8 cellular contexts compared by ENCODE assay signal in genomic region chr3:179071161-179071568, GRCh38. TPM values are rescaled to one million over a fixed set of nuclear protein-coding genes. Genes with fewer than 3 reads are reported as not detected.
DNase-seq lines count a peak whose midpoint lies in the region; ATAC-seq, FAIRE-seq and TF ChIP-seq lines count a peak whose summit lies in the region.

No MANE protein-coding gene starts in this region.

- peaks cover 20% of the 10 kb centered on the region for H3K36me3 Mint-ChIP-seq in activated T-helper 17 cell treated with anti-CD3 and anti-CD28 coated beads, Interleukin-2, amount 50 U/mL, for 72 hours (ENCODE audit: low read depth)

- no peaks in the 10 kb centered on the region for H3K27me3 Mint-ChIP-seq in activated T-helper 17 cell treated with anti-CD3 and anti-CD28 coated beads, Interleukin-2, amount 50 U/mL, for 72 hours

- peak; percentile 39 for ATAC-seq in HG02943 (IDR thresholded peaks at IDR 0.05; ENCODE audit: low read depth, unreplicated experiment)
- peak; percentile 73 for ATAC-seq in activated T-helper 17 cell treated with anti-CD3 and anti-CD28 coated beads, Interleukin-2, amount 50 U/mL, for 72 hours (replicated peaks)

- H3K4me3 ChIP-seq in foreskin fibroblast (ENCODE audit: low read depth in 1 of 2, low read length in 2 of 2), result peak overlapping the region; percentile 85 to 95

- DNase-seq in NCI-H82 (lab: John Stamatoyannopoulos, UW) (peak; percentile 79), NCI-H82 treated with DMSO at 0.1 percent for 48 hours (lab: John Stamatoyannopoulos, UW; ENCODE audit: unreplicated experiment) (no peak), NCI-H2227 treated with DMSO at 0.1 percent for 48 hours (lab: John Stamatoyannopoulos, UW) (peak; percentile 45), foreskin fibroblast (no peak), pons (ENCODE audit: low spot score) (peak; percentile 60), urothelium cell line (ENCODE audit: low spot score) (peak; percentile 44)

- H3K4me3 Mint-ChIP-seq in activated T-helper 17 cell treated with anti-CD3 and anti-CD28 coated beads, Interleukin-2, amount 50 U/mL, for 72 hours, result peak overlapping the region; percentile 77

- H3K9me3 Mint-ChIP-seq in activated T-helper 17 cell treated with anti-CD3 and anti-CD28 coated beads, Interleukin-2, amount 50 U/mL, for 72 hours, result no peaks in the 10 kb centered on the region

- peaks cover 6% of the 10 kb centered on the region for H3K4me1 Mint-ChIP-seq in activated T-helper 17 cell treated with anti-CD3 and anti-CD28 coated beads, Interleukin-2, amount 50 U/mL, for 72 hours

- TF ChIP-seq CTCF in foreskin fibroblast (IDR thresholded peaks at IDR 0.05; ENCODE audit: low read depth, low read length), result no peak

- FAIRE-seq in urothelium cell line (lab: Jason Lieb, UNC), result no peak

- peak overlapping the region; percentile 60 for H3K27ac Mint-ChIP-seq in activated T-helper 17 cell treated with anti-CD3 and anti-CD28 coated beads, Interleukin-2, amount 50 U/mL, for 72 hours

RNA-seq across cellular contexts. Expression of gene ZMAT3, which starts 0.4 kb away (rescaled TPM):
- 10 to 100 TPM; 20.4 to 25.3 TPM for total RNA-seq in activated T-helper 17 cell treated with anti-CD3 and anti-CD28 coated beads, Interleukin-2, amount 50 U/mL, for 72 hours

Comparison
In these comparisons a context has a peak if more than half of its experiments do, and no peak if none do; other contexts are left out.
1. DNase-seq: peak in NCI-H82 (single experiment), NCI-H2227 treated with DMSO at 0.1 percent for 48 hours (single experiment), pons (single experiment) and urothelium cell line (single experiment); none in NCI-H82 treated with DMSO at 0.1 percent for 48 hours (single experiment) and foreskin fibroblast (0 of 2).